ENCODE assay signal across 13 cellular contexts in genomic region chr11:74926304-74927030, GRCh38. TPM values are rescaled to one million over a fixed set of nuclear protein-coding genes. Genes with fewer than 3 reads are reported as not detected.
DNase-seq lines count a peak whose midpoint lies in the region; ATAC-seq and TF ChIP-seq lines count a peak whose summit lies in the region.
"Had no signal": no experiment of that assay in that cellular context is flagged by ENCODE, and none has a peak within 500 bp of the region (broad histone marks: within the 10 kb centered on the region; RNA-seq: fewer than 3 reads in every experiment).

No MANE protein-coding gene starts in this region.

- no peak overlapping the region for H3K4me3 Mint-ChIP-seq in activated naive CD8-positive, alpha-beta T cell treated with anti-CD3 and anti-CD28 coated beads, Interleukin-2, amount 50 U/mL, for 24 hours
- H3K4me3 Mint-ChIP-seq: B cell had no signal

- no peaks in the 10 kb centered on the region for H3K9me3 Mint-ChIP-seq in activated naive CD8-positive, alpha-beta T cell treated with anti-CD3 and anti-CD28 coated beads, Interleukin-2, amount 50 U/mL, for 24 hours

- TF ChIP-seq POLR2A in NB4 (IDR thresholded peaks at IDR 0.05; ENCODE audit: extremely low read depth, insufficient read length) = no peak

- peak; percentile 89 for ATAC-seq in activated naive CD8-positive, alpha-beta T cell treated with anti-CD3 and anti-CD28 coated beads, Interleukin-2, amount 50 U/mL, for 24 hours
- ATAC-seq in GM18498 (IDR thresholded peaks at IDR 0.05; ENCODE audit: unreplicated experiment) (no peak), sciatic nerve (no peak)
- ATAC-seq: heart right ventricle had no signal

- H3K36me3 Mint-ChIP-seq in activated naive CD8-positive, alpha-beta T cell treated with anti-CD3 and anti-CD28 coated beads, Interleukin-2, amount 50 U/mL, for 24 hours (ENCODE audit: low read depth) = no peaks in the 10 kb centered on the region

- no peaks in the 10 kb centered on the region for H3K27me3 Mint-ChIP-seq in activated naive CD8-positive, alpha-beta T cell treated with anti-CD3 and anti-CD28 coated beads, Interleukin-2, amount 50 U/mL, for 24 hours
- H3K27me3 Mint-ChIP-seq: B cell had no signal

- TF ChIP-seq CTCF in NB4 (IDR thresholded peaks at IDR 0.05; ENCODE audit: low read depth, low read length) = no peak

- DNase-seq in activated T-cell treated with anti-CD3 and anti-CD28 coated beads for 48 hours (ENCODE audit: low read depth) (peak; percentile 31), NB4 (ENCODE audit: low read depth) (peak; percentile 49), DMS53 (lab: John Stamatoyannopoulos, UW) (no peak), sciatic nerve (ENCODE audit: low spot score) (no peak)
- DNase-seq in activated T-cell treated with anti-CD3 and anti-CD28 coated beads, Interleukin-2, amount 50 U/mL, for 1 hour = no peak
- DNase-seq in activated naive CD8-positive, alpha-beta T cell treated with anti-CD3 and anti-CD28 coated beads, Interleukin-2, amount 50 U/mL, for 24 hours = peak; percentile 37
- DNase-seq in stimulated activated CD8-positive, alpha-beta memory T cell treated with anti-CD3 and anti-CD28 coated beads, Interleukin-15, amount 100 ng/mL, for 48 hours (ENCODE audit: low read depth in 2 of 2) = peak; percentile 36 to 59
- DNase-seq: DND-41; heart right ventricle; KBM-7; stimulated activated CD4-positive, alpha-beta T cell treated with anti-CD3 and anti-CD28 coated beads, Interleukin-12 subunit alpha, Interleukin-12 subunit beta, amount 100 ng/mL, for 4 hours had no signal

- H3K4me3 ChIP-seq in NB4 (ENCODE audit: low read depth, low read length) = no peak overlapping the region
- H3K4me3 ChIP-seq: heart right ventricle had no signal

- intact Hi-C loops in sciatic nerve (cut with DNase I) = no loop called here

- peaks cover 11% of the 10 kb centered on the region for H3K4me1 Mint-ChIP-seq in activated naive CD8-positive, alpha-beta T cell treated with anti-CD3 and anti-CD28 coated beads, Interleukin-2, amount 50 U/mL, for 24 hours
- H3K4me1 Mint-ChIP-seq: B cell had no signal

- no peak overlapping the region for H3K27ac Mint-ChIP-seq in activated naive CD8-positive, alpha-beta T cell treated with anti-CD3 and anti-CD28 coated beads, Interleukin-2, amount 50 U/mL, for 24 hours
- H3K27ac Mint-ChIP-seq: B cell had no signal

RNA-seq across cellular contexts. Expression of gene XRRA1, which starts 22.4 kb away (rescaled TPM):
- 18.5 TPM for total RNA-seq in sciatic nerve

RNA-seq across cellular contexts. Expression of gene SPCS2, which starts 22.6 kb away (rescaled TPM):
- total RNA-seq in sciatic nerve = 130 TPM

Comparison
In these comparisons a context has a peak if more than half of its experiments do, and no peak if none do; other contexts are left out.
1. DNase-seq: peak in activated T-cell treated with anti-CD3 and anti-CD28 coated beads for 48 hours (single experiment), NB4 (single experiment), activated naive CD8-positive, alpha-beta T cell treated with anti-CD3 and anti-CD28 coated beads, Interleukin-2, amount 50 U/mL, for 24 hours (single experiment) and stimulated activated CD8-positive, alpha-beta memory T cell treated with anti-CD3 and anti-CD28 coated beads, Interleukin-15, amount 100 ng/mL, for 48 hours (2 of 2); none in activated T-cell treated with anti-CD3 and anti-CD28 coated beads, Interleukin-2, amount 50 U/mL, for 1 hour (single experiment), DMS53 (single experiment) and sciatic nerve (single experiment).